15 cellular contexts compared by ENCODE assay signal in the genomic region with DNA sequence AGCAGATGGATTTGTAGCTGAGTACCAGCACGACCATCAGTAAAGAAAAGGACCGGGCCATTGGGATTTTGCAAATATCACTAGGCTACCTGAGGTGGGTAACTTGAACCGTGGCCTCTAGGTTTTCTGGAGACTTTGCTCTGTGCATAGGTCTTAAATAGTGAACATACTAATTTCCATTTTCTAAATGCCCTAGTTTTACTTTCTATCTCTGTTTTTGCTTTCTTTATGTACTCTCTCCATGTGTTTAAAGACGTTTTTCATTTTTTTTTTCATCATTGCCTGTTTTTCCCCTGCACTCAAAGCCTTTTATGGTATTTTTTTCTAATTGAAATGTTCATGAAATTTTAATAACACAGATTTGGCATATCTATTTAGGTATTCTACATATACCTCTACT. TPM values are rescaled to one million over a fixed set of nuclear protein-coding genes. Genes with fewer than 3 reads are reported as not detected.
"Had no signal": no experiment of that assay in that cellular context is flagged by ENCODE, and none has a peak within 500 bp of the region (broad histone marks: within the 10 kb centered on the region; RNA-seq: fewer than 3 reads in every experiment).

TSS of gene IFNA7 (minus strand) at position 101 of the 400 bp plus-strand sequence. CDS start at position 61, 40 bp downstream.

RNA-seq across cellular contexts. Expression of gene IFNA7, which starts in this region (rescaled TPM):
- total RNA-seq: activated B cell treated with CpG ODN at 0.5 μM for 24 hours; activated CD4-positive, alpha-beta memory T cell treated with anti-CD3 and anti-CD28 coated beads for 36 hours; activated CD4-positive, alpha-beta memory T cell treated with anti-CD3 and anti-CD28 coated beads, Interleukin-2, amount 10 ng/mL, durations not matched to agents 7 days and 5 days; activated CD4-positive, alpha-beta T cell treated with anti-CD3 and anti-CD28 coated beads for 36 hours; activated CD4-positive, alpha-beta T cell treated with anti-CD3 and anti-CD28 coated beads, Interleukin-2, amount 10 ng/mL, durations not matched to agents 24 days and 14 days; activated CD4-positive, alpha-beta T cell treated with anti-CD3 and anti-CD28 coated beads, Interleukin-2, amount 10 ng/mL, durations not matched to agents 7 days and 5 days; activated CD8-positive, alpha-beta memory T cell treated with anti-CD3 and anti-CD28 coated beads for 36 hours; activated CD8-positive, alpha-beta memory T cell treated with anti-CD3 and anti-CD28 coated beads, Interleukin-2, amount 10 ng/mL, durations not matched to agents 7 days and 5 days; activated CD8-positive, alpha-beta T cell treated with anti-CD3 and anti-CD28 coated beads for 36 hours; activated CD8-positive, alpha-beta T cell treated with anti-CD3 and anti-CD28 coated beads, Interleukin-2, amount 10 ng/mL, durations not matched to agents 7 days and 5 days; T-cell; T-helper 1 cell treated with Interleukin-12 subunit alpha and Interleukin-12 subunit beta and Interleukin-4 antibody, amounts not matched to agents 30 ng/mL and 1 ng/mL, for 36 hours; T-helper 17 cell; T-helper 2 cell treated with Interferon-gamma antibody and Interleukin-4, amounts not matched to agents 100 ng/mL and 5 ng/mL, for 36 hours; WTC11 had no signal
